14 cellular contexts compared by ENCODE assay signal in genomic region chr5:37071901-37072581, GRCh38.
DNase-seq lines count a peak whose midpoint lies in the region; ATAC-seq and TF ChIP-seq lines count a peak whose summit lies in the region.
"Had no signal": no experiment of that assay in that cellular context is flagged by ENCODE, and none has a peak within 500 bp of the region (broad histone marks: within the 10 kb centered on the region; RNA-seq: fewer than 3 reads in every experiment).

No MANE protein-coding gene starts in this region.

- peaks cover 2% of the 10 kb centered on the region for H3K9me3 Mint-ChIP-seq in activated CD8-positive, alpha-beta T cell treated with anti-CD3 and anti-CD28 coated beads for 36 hours
- H3K9me3 Mint-ChIP-seq: activated B cell treated with CpG ODN at 0.5 μM for 24 hours; dendritic cell treated with granulocyte-macrophage colony-stimulating factor and Interleukin-4, amounts not matched to agents 40 ng/mL and 50 ng/mL, for 4 days; H9 had no signal

- H3K4me1 ChIP-seq in mammary epithelial cell (ENCODE audit: insufficient read depth, low read length) = peaks cover 16% of the 10 kb centered on the region

- peak overlapping the region; percentile 14 for H2AFZ ChIP-seq in mammary epithelial cell (ENCODE audit: low read depth, low read length)

- H3K4me3 ChIP-seq in AG04449 (ENCODE audit: low read depth, low read length) (no peak overlapping the region), HFF-Myc (replicated peaks; ENCODE audit: low read depth, low read length) (no peak overlapping the region), mammary epithelial cell (replicated peaks in 1 of 3; ENCODE audit: insufficient read depth in 1 of 3, low read depth in 2 of 3, low read length in 3 of 3) (no peak overlapping the region)

- dilution Hi-C loops in mammary epithelial cell (cut with HindIII; ENCODE audit: low sequenced_read_pairs) = no loop called here

- H3K27ac Mint-ChIP-seq in activated CD8-positive, alpha-beta T cell treated with anti-CD3 and anti-CD28 coated beads for 36 hours = no peak overlapping the region
- H3K27ac Mint-ChIP-seq: activated B cell treated with CpG ODN at 0.5 μM for 24 hours; dendritic cell treated with granulocyte-macrophage colony-stimulating factor and Interleukin-4, amounts not matched to agents 40 ng/mL and 50 ng/mL, for 4 days; H9; progenitor cell of endocrine pancreas had no signal

- no peaks in the 10 kb centered on the region for H4K20me1 ChIP-seq in mammary epithelial cell (ENCODE audit: insufficient read depth, low read length)

- peak overlapping the region; percentile 30 for H3K27ac ChIP-seq in mammary epithelial cell (ENCODE audit: insufficient read depth, low read depth, low read length)

- H3K4me1 Mint-ChIP-seq in activated CD8-positive, alpha-beta T cell treated with anti-CD3 and anti-CD28 coated beads for 36 hours (ENCODE audit: low read depth) = no peaks in the 10 kb centered on the region
- H3K4me1 Mint-ChIP-seq: activated B cell treated with CpG ODN at 0.5 μM for 24 hours, H9 had no signal

- intact Hi-C loops in mammary epithelial cell (cut with micrococcal nuclease) = no loop called here
- intact Hi-C loops in left colon (cut with DNase I, micrococcal nuclease) = no loop called here
- intact Hi-C loops in activated CD8-positive, alpha-beta T cell treated with anti-CD3 and anti-CD28 coated beads for 36 hours (cut with micrococcal nuclease) = no loop called here

- CTCF ChIA-PET in AG04449 (lab: Yijun Ruan, JAX) (no interaction called here), mammary epithelial cell (lab: Charles Lee; ENCODE audit: low non-redundant PET) (no interaction called here)
- CTCF ChIA-PET in activated CD8-positive, alpha-beta T cell treated with anti-CD3 and anti-CD28 coated beads for 36 hours (lab: Charles Lee) = interaction anchor here (0.8 to 1.2 kb wide), 2 partner anchors 12 to 28 kb away, joined by 4 read pairs; no protein-coding TSS in a partner anchor

- DNase-seq in AG04449 (ENCODE audit: low read depth, low spot score) (peak; percentile 88), HFF-Myc (ENCODE audit: extremely low read depth, low read depth) (peak; percentile 3), mammary epithelial cell (peak; percentile 72), left colon (no peak), kidney glomerular epithelial cell (lab: John Stamatoyannopoulos, UW) (no peak), NCI-H345 treated with DMSO at 0.1 percent for 48 hours (lab: John Stamatoyannopoulos, UW; ENCODE audit: unreplicated experiment) (no peak)
- DNase-seq in activated CD8-positive, alpha-beta T cell treated with anti-CD3 and anti-CD28 coated beads for 36 hours = no peak
- DNase-seq: activated B cell treated with CpG ODN at 0.5 μM for 24 hours, Calu3, H9, NCI-H1048 had no signal

- no peaks in the 10 kb centered on the region for H3K79me2 ChIP-seq in mammary epithelial cell (ENCODE audit: insufficient read depth, low read length)

- no peaks in the 10 kb centered on the region for H3K36me3 ChIP-seq in mammary epithelial cell (ENCODE audit: insufficient read depth, low read length)

- peak overlapping the region; percentile 10 for H3K4me2 ChIP-seq in mammary epithelial cell (ENCODE audit: insufficient read depth, low read depth, low read length)

- ATAC-seq in left colon (peak; percentile 29), HG03521 (IDR thresholded peaks at IDR 0.05; ENCODE audit: unreplicated experiment) (no peak)
- ATAC-seq in activated CD8-positive, alpha-beta T cell treated with anti-CD3 and anti-CD28 coated beads for 36 hours = no peak

- no peaks in the 10 kb centered on the region for H3K27me3 Mint-ChIP-seq in activated CD8-positive, alpha-beta T cell treated with anti-CD3 and anti-CD28 coated beads for 36 hours
- H3K27me3 Mint-ChIP-seq: activated B cell treated with CpG ODN at 0.5 μM for 24 hours; dendritic cell treated with granulocyte-macrophage colony-stimulating factor and Interleukin-4, amounts not matched to agents 40 ng/mL and 50 ng/mL, for 4 days had no signal

- BruUV-seq in mammary epithelial cell (replicated peaks; lab: Mats Ljungman, UMichigan) = no TSS peak

- H3K36me3 Mint-ChIP-seq in activated CD8-positive, alpha-beta T cell treated with anti-CD3 and anti-CD28 coated beads for 36 hours (ENCODE audit: low read depth) = no peaks in the 10 kb centered on the region

- in situ Hi-C loops in mammary epithelial cell (cut with MboI; ENCODE audit: low sequenced_read_pairs in 2 of 2) = no loop called here

- H3K27me3 ChIP-seq in mammary epithelial cell (ENCODE audit: insufficient read depth, low read length) = no peaks in the 10 kb centered on the region

- no peak overlapping the region for H3K9ac ChIP-seq in mammary epithelial cell (ENCODE audit: insufficient read depth, low read length)

- H3K4me3 Mint-ChIP-seq in activated CD8-positive, alpha-beta T cell treated with anti-CD3 and anti-CD28 coated beads for 36 hours = no peak overlapping the region
- H3K4me3 Mint-ChIP-seq: activated B cell treated with CpG ODN at 0.5 μM for 24 hours; dendritic cell treated with granulocyte-macrophage colony-stimulating factor and Interleukin-4, amounts not matched to agents 40 ng/mL and 50 ng/mL, for 4 days; H9 had no signal

- TF ChIP-seq CTCF in AG04449 (IDR thresholded peaks at IDR 0.05; ENCODE audit: insufficient read depth, low read length, missing control alignments) = no peak
- TF ChIP-seq CTCF in HFF-Myc (IDR thresholded peaks at IDR 0.05; ENCODE audit: low read depth, low read length, missing control alignments) = no peak
- TF ChIP-seq CTCF in mammary epithelial cell (conservative IDR thresholded peaks at IDR 0.05 in 1 of 2, IDR thresholded peaks at IDR 0.05 in 1 of 2; ENCODE audit: extremely low read depth in 1 of 2, insufficient read depth in 1 of 2, low read depth in 1 of 2, low read length in 2 of 2) = no peak
- TF ChIP-seq CTCF in activated CD8-positive, alpha-beta T cell treated with anti-CD3 and anti-CD28 coated beads for 36 hours (IDR thresholded peaks at IDR 0.05) = no peak

- WGBS in mammary epithelial cell (ENCODE audit: low coverage, missing lambda C conversion rate) = 0% methylated on average over 1 of the region's 1 CpG

- POLR2A ChIA-PET in AG04449 (lab: Yijun Ruan, JAX) = no interaction called here
- POLR2A ChIA-PET in activated CD8-positive, alpha-beta T cell treated with anti-CD3 and anti-CD28 coated beads for 36 hours (lab: Charles Lee) = no interaction called here

- no peaks in the 10 kb centered on the region for H3K9me3 ChIP-seq in mammary epithelial cell (replicated peaks; ENCODE audit: insufficient read depth, low read length)

Comparison
In these comparisons a context has a peak if more than half of its experiments do, and no peak if none do; other contexts are left out.
1. DNase-seq: peak in AG04449 (single experiment), HFF-Myc (single experiment) and mammary epithelial cell (single experiment); none in left colon (0 of 2), kidney glomerular epithelial cell (single experiment), activated CD8-positive, alpha-beta T cell treated with anti-CD3 and anti-CD28 coated beads for 36 hours (single experiment) and NCI-H345 treated with DMSO at 0.1 percent for 48 hours (single experiment).